30 cellular contexts compared by ENCODE assay signal in the genomic region with DNA sequence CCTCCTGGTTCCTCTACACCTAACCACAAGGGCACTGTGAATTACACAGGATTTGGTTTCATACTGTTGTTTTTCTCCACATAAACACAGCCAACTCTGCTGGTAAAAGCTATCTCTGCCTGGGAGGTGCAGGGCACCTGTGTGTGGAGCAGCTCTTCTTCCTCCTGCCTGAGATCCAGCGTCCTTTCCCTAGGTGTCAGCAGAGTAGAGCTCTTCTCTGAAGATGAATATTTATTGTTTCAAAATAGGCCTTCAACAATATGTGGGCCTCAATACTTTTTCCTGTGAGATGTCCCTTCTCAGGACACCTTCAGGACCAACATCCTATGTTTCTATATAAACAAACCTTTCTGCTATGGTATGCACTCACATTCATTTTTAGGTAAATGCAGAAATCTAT.
DNase-seq lines count a peak whose midpoint lies in the region; ATAC-seq and TF ChIP-seq lines count a peak whose summit lies in the region.
"Had no signal": no experiment of that assay in that cellular context is flagged by ENCODE, and none has a peak within 500 bp of the region (broad histone marks: within the 10 kb centered on the region; RNA-seq: fewer than 3 reads in every experiment).

No MANE protein-coding gene starts in this region.

- H3K9me3 ChIP-seq in DND-41 (ENCODE audit: insufficient read depth, low read length, severe bottlenecking), result no peaks in the 10 kb centered on the region
- H3K9me3 ChIP-seq in mucosa of descending colon, result no peaks in the 10 kb centered on the region
- H3K9me3 ChIP-seq: suprapubic skin, upper lobe of right lung had no signal

- no peaks in the 10 kb centered on the region for H3K79me2 ChIP-seq in DND-41 (ENCODE audit: insufficient read depth, low read length)

- H3K27ac ChIP-seq in DND-41 (ENCODE audit: low read length), result no peak overlapping the region
- H3K27ac ChIP-seq: GM23248, SK-N-MC, suprapubic skin, upper lobe of right lung had no signal

- H4K20me1 ChIP-seq in DND-41 (ENCODE audit: insufficient read depth, low read length), result no peaks in the 10 kb centered on the region

- TF ChIP-seq CTCF in DND-41 (IDR thresholded peaks at IDR 0.05; ENCODE audit: borderline replicate concordance, extremely low read depth, low read length, poor library complexity, severe bottlenecking) (peak; percentile 22), chondrocyte (IDR thresholded peaks at IDR 0.05) (peak; percentile 13), mucosa of descending colon (IDR thresholded peaks at IDR 0.05) (no peak), MCF 10A (IDR thresholded peaks at IDR 0.05; ENCODE audit: unreplicated experiment) (no peak)

- ATAC-seq in DND-41 (ENCODE audit: insufficient read depth, low read depth) (peak; percentile 42; the same call in 2 of the 3 replicates), mucosa of descending colon (peak; percentile 18), HG02870 (IDR thresholded peaks at IDR 0.05; ENCODE audit: unreplicated experiment) (no peak)
- ATAC-seq: CD8-positive, alpha-beta T cell; K562; left colon; upper lobe of right lung had no signal

- no peak overlapping the region for H3K27ac Mint-ChIP-seq in chondrocyte (ENCODE audit: unreplicated experiment)
- no peak overlapping the region for H3K27ac Mint-ChIP-seq in MCF 10A (ENCODE audit: low read depth, unreplicated experiment)
- H3K27ac Mint-ChIP-seq: activated naive CD8-positive, alpha-beta T cell treated with anti-CD3 and anti-CD28 coated beads, Interleukin-2, amount 10 ng/mL, durations not matched to agents 7 days and 5 days; activated T-cell treated with anti-CD3 and anti-CD28 coated beads, Interleukin-2, amount 50 U/mL, for 24 hours; CD8-positive, alpha-beta T cell had no signal

- no peak overlapping the region for H3K9ac ChIP-seq in DND-41 (ENCODE audit: low read depth, low read length)
- H3K9ac ChIP-seq: GM23248 had no signal

- no peak overlapping the region for H2AFZ ChIP-seq in DND-41 (ENCODE audit: low read depth, low read length)
- H2AFZ ChIP-seq: GM23248 had no signal

- no peak overlapping the region for H3K4me3 Mint-ChIP-seq in chondrocyte (ENCODE audit: unreplicated experiment)
- H3K4me3 Mint-ChIP-seq in MCF 10A (ENCODE audit: unreplicated experiment), result no peak overlapping the region
- H3K4me3 Mint-ChIP-seq: activated naive CD8-positive, alpha-beta T cell treated with anti-CD3 and anti-CD28 coated beads, Interleukin-2, amount 10 ng/mL, durations not matched to agents 7 days and 5 days; activated T-cell treated with anti-CD3 and anti-CD28 coated beads, Interleukin-2, amount 50 U/mL, for 24 hours; CD8-positive, alpha-beta T cell; neural crest cell had no signal

- BruUV-seq in MCF 10A (replicated peaks; lab: Mats Ljungman, UMichigan), result no TSS peak

- no peaks in the 10 kb centered on the region for H3K4me1 ChIP-seq in DND-41 (ENCODE audit: insufficient read depth, low read length)
- H3K4me1 ChIP-seq in mucosa of descending colon (ENCODE audit: low read depth), result no peaks in the 10 kb centered on the region
- H3K4me1 ChIP-seq: suprapubic skin, upper lobe of right lung had no signal

- no peaks in the 10 kb centered on the region for H3K36me3 Mint-ChIP-seq in chondrocyte (ENCODE audit: low read depth)
- no peaks in the 10 kb centered on the region for H3K36me3 Mint-ChIP-seq in MCF 10A (ENCODE audit: insufficient read depth, unreplicated experiment)
- H3K36me3 Mint-ChIP-seq: CD8-positive, alpha-beta T cell had no signal

- no peak overlapping the region for H3K4me3 ChIP-seq in DND-41 (ENCODE audit: low read depth in 1 of 2, low read length in 2 of 2)
- H3K4me3 ChIP-seq in mucosa of descending colon, result no peak overlapping the region
- H3K4me3 ChIP-seq: GM23248, K562, SK-N-MC, suprapubic skin, upper lobe of right lung had no signal

- CTCF ChIA-PET in MCF 10A (lab: Yijun Ruan, JAX), result no interaction called here

- intact Hi-C loops in mucosa of descending colon (cut with DNase I, micrococcal nuclease) (no loop called here), MCF 10A (cut with micrococcal nuclease) (no loop called here)

- DNase-seq in DND-41 (no peak), NCI-H2107 (lab: John Stamatoyannopoulos, UW) (peak; percentile 42), chondrocyte (ENCODE audit: low spot score) (no peak), mucosa of descending colon (no peak), 8988T (no peak), MCF 10A (ENCODE audit: unreplicated experiment) (no peak), NCI-H1694 (lab: John Stamatoyannopoulos, UW) (no peak)
- DNase-seq: activated CD4-positive, alpha-beta T cell treated with anti-CD3 and anti-CD28 coated beads, Interleukin-2, amount 50 U/mL, for 1 hour; activated CD4-positive, CD25-positive, alpha-beta regulatory T cell; activated effector memory CD4-positive, alpha-beta T cell treated with anti-CD3 and anti-CD28 coated beads, Interleukin-2, amount 50 U/mL, for 16 hours; activated naive CD8-positive, alpha-beta T cell treated with anti-CD3 and anti-CD28 coated beads, Interleukin-2, amount 10 ng/mL, durations not matched to agents 7 days and 5 days; activated T-cell treated with anti-CD3 and anti-CD28 coated beads, Interleukin-2, amount 50 U/mL, for 24 hours; aorta; CD8-positive, alpha-beta T cell; effector CD8-positive, alpha-beta T cell; EL; GM23248; hypothalamus; left colon; NCI-H2029 treated with DMSO at 0.1 percent for 48 hours; NCI-H446; OCI-M1; small intestine; stimulated activated naive CD4-positive, alpha-beta T cell; upper lobe of right lung had no signal

- H3K9me3 Mint-ChIP-seq in chondrocyte (ENCODE audit: low read depth), result peaks cover 4% of the 10 kb centered on the region
- peaks cover 14% of the 10 kb centered on the region for H3K9me3 Mint-ChIP-seq in MCF 10A (ENCODE audit: unreplicated experiment)
- H3K9me3 Mint-ChIP-seq: activated T-cell treated with anti-CD3 and anti-CD28 coated beads, Interleukin-2, amount 50 U/mL, for 24 hours; CD8-positive, alpha-beta T cell had no signal

- POLR2A ChIA-PET in MCF 10A (lab: Yijun Ruan, JAX), result interaction anchor here (0.8 kb wide), 1 partner anchor 574 kb away, joined by 4 read pairs; a partner anchor contains a TSS

- H3K4me1 Mint-ChIP-seq in chondrocyte (ENCODE audit: low read depth), result no peaks in the 10 kb centered on the region
- H3K4me1 Mint-ChIP-seq in MCF 10A (ENCODE audit: insufficient read depth, unreplicated experiment), result no peaks in the 10 kb centered on the region

- no peak overlapping the region for H3K4me2 ChIP-seq in DND-41 (ENCODE audit: insufficient read depth, low read length)

- no peaks in the 10 kb centered on the region for H3K27me3 ChIP-seq in DND-41 (ENCODE audit: insufficient read depth, low read length, poor library complexity)
- H3K27me3 ChIP-seq: upper lobe of right lung had no signal

- no peaks in the 10 kb centered on the region for H3K36me3 ChIP-seq in DND-41 (ENCODE audit: insufficient read depth, low read length)
- H3K36me3 ChIP-seq in mucosa of descending colon (ENCODE audit: low read depth), result no peaks in the 10 kb centered on the region
- H3K36me3 ChIP-seq: suprapubic skin, upper lobe of right lung had no signal

- H3K27me3 Mint-ChIP-seq in chondrocyte (ENCODE audit: low read depth), result peaks cover 12% of the 10 kb centered on the region
- H3K27me3 Mint-ChIP-seq in MCF 10A (ENCODE audit: insufficient read depth, unreplicated experiment), result no peaks in the 10 kb centered on the region
- H3K27me3 Mint-ChIP-seq: activated T-cell treated with anti-CD3 and anti-CD28 coated beads, Interleukin-2, amount 50 U/mL, for 24 hours had no signal

Comparison
In these comparisons a context has a peak if more than half of its experiments do, and no peak if none do; other contexts are left out.
1. CTCF ChIP-seq: peak in DND-41 (single experiment) and chondrocyte (single experiment); none in mucosa of descending colon (single experiment) and MCF 10A (single experiment).